ENCODE assay signal across 34 cellular contexts in the genomic region with DNA sequence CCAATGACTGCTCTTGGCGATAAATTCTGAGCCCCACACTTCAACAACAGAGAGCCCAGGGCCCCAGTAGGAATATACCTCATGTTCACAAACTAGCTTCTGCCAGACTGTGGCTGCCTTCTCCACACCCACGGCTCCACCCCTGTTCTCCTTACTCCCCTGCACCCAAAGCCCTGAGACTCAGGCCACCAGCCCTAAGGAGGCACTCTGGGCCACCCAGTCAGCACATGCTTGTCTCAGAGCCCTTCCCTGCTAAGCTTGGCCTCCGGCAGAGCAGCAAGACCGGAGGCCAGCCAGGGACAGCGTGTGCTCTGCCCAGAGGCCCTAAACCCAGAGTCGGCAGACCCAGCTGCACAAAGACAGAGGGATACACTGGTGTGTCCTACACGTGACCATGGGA. TPM values are rescaled to one million over a fixed set of nuclear protein-coding genes. Genes with fewer than 3 reads are reported as not detected.
"Had no signal": no experiment of that assay in that cellular context is flagged by ENCODE, and none has a peak within 500 bp of the region (broad histone marks: within the 10 kb centered on the region; RNA-seq: fewer than 3 reads in every experiment).

No MANE protein-coding gene starts in this region.

- H3K9me3 Mint-ChIP-seq: activated CD4-positive, alpha-beta T cell treated with anti-CD3 and anti-CD28 coated beads, Interleukin-2, amount 10 ng/mL, durations not matched to agents 24 days and 14 days; activated CD8-positive, alpha-beta T cell treated with anti-CD3 and anti-CD28 coated beads for 36 hours; activated naive CD8-positive, alpha-beta T cell treated with anti-CD3 and anti-CD28 coated beads for 36 hours; activated T-cell treated with anti-CD3 and anti-CD28 coated beads, Interleukin-2, amount 50 U/mL, for 72 hours; activated T-helper 17 cell treated with anti-CD3 and anti-CD28 coated beads, Interleukin-2, amount 50 U/mL, for 72 hours; T-helper 1 cell treated with Interleukin-12 subunit alpha and Interleukin-12 subunit beta and Interleukin-4 antibody, amounts not matched to agents 30 μg/mL and 1 μg/mL, for 36 hours; T-helper 2 cell treated with Interferon-gamma antibody and Interleukin-4, amounts not matched to agents 5 μg/mL and 100 μg/mL, for 36 hours had no signal

- H3K9me3 ChIP-seq: Peyer's patch, SJSA1, SK-N-SH had no signal

- H3K4me2 ChIP-seq: SK-N-SH had no signal

- ATAC-seq: activated CD8-positive, alpha-beta T cell treated with anti-CD3 and anti-CD28 coated beads for 36 hours; activated T-cell treated with anti-CD3 and anti-CD28 coated beads, Interleukin-2, amount 50 U/mL, for 72 hours; activated T-helper 17 cell treated with anti-CD3 and anti-CD28 coated beads, Interleukin-2, amount 50 U/mL, for 72 hours; PC-3 had no signal

- H3K9ac ChIP-seq: SK-N-SH had no signal

- H3K27ac ChIP-seq: cardiac muscle cell, Peyer's patch, SJSA1 had no signal

- H3K4me3 ChIP-seq: cardiac muscle cell, Peyer's patch, SJSA1 had no signal

- H3K36me3 Mint-ChIP-seq: activated naive CD8-positive, alpha-beta T cell treated with anti-CD3 and anti-CD28 coated beads for 36 hours had no signal

- H3K27me3 Mint-ChIP-seq: activated CD4-positive, alpha-beta T cell treated with anti-CD3 and anti-CD28 coated beads, Interleukin-2, amount 10 ng/mL, durations not matched to agents 24 days and 14 days had no signal

- H3K4me3 Mint-ChIP-seq: activated CD4-positive, alpha-beta T cell treated with anti-CD3 and anti-CD28 coated beads, Interleukin-2, amount 10 ng/mL, durations not matched to agents 24 days and 14 days; activated CD8-positive, alpha-beta T cell treated with anti-CD3 and anti-CD28 coated beads for 36 hours; activated naive CD8-positive, alpha-beta T cell treated with anti-CD3 and anti-CD28 coated beads for 36 hours; activated T-cell treated with anti-CD3 and anti-CD28 coated beads, Interleukin-2, amount 50 U/mL, for 72 hours; activated T-helper 17 cell treated with anti-CD3 and anti-CD28 coated beads, Interleukin-2, amount 50 U/mL, for 72 hours; T-helper 1 cell treated with Interleukin-12 subunit alpha and Interleukin-12 subunit beta and Interleukin-4 antibody, amounts not matched to agents 30 μg/mL and 1 μg/mL, for 36 hours; T-helper 2 cell treated with Interferon-gamma antibody and Interleukin-4, amounts not matched to agents 5 μg/mL and 100 μg/mL, for 36 hours had no signal

- DNase-seq: activated CD4-positive, alpha-beta T cell treated with anti-CD3 and anti-CD28 coated beads, Interleukin-2, amount 10 ng/mL, durations not matched to agents 24 days and 14 days; activated CD4-positive, alpha-beta T cell treated with anti-CD3 and anti-CD28 coated beads, Interleukin-2, amount 50 U/mL, for 4 hours; activated CD8-positive, alpha-beta T cell treated with anti-CD3 and anti-CD28 coated beads for 36 hours; activated effector memory CD4-positive, alpha-beta T cell treated with anti-CD3 and anti-CD28 coated beads, Interleukin-2, amount 50 U/mL, for 16 hours; activated naive CD4-positive, alpha-beta T cell; activated naive CD4-positive, alpha-beta T cell treated with anti-CD3 and anti-CD28 coated beads, Interleukin-2, amount 50 U/mL, for 16 hours; activated naive CD8-positive, alpha-beta T cell treated with anti-CD3 and anti-CD28 coated beads for 36 hours; activated T-cell treated with anti-CD3 and anti-CD28 coated beads, Interleukin-2, amount 50 U/mL, for 1 hour; activated T-cell treated with anti-CD3 and anti-CD28 coated beads, Interleukin-2, amount 50 U/mL, for 72 hours; amniotic stem cell; aorta; KG1; NCI-H1092 treated with DMSO at 0.1 percent for 48 hours; NCI-H1417; NCI-H146; NCI-H187; NCI-H2029 treated with DMSO at 0.1 percent for 48 hours; NCI-H2107; NCI-H2171; NCI-H510A; NCI-H526; NCI-H748 treated with DMSO at 0.1 percent for 48 hours; NK-92 treated with Interleukin-12 subunit alpha and Interleukin-12 subunit beta, amount 100 ng/mL, for 24 hours; PC-3; Peyer's patch; RPMI8226; SHP77 treated with DMSO at 0.1 percent for 48 hours; SK-N-SH had no signal

- H3K4me1 ChIP-seq: Peyer's patch, SJSA1 had no signal

- H3K36me3 ChIP-seq: cardiac muscle cell, Peyer's patch, SJSA1 had no signal

- H3K27me3 ChIP-seq: Peyer's patch, SJSA1 had no signal

- H3K4me1 Mint-ChIP-seq: activated CD4-positive, alpha-beta T cell treated with anti-CD3 and anti-CD28 coated beads, Interleukin-2, amount 10 ng/mL, durations not matched to agents 24 days and 14 days; activated naive CD8-positive, alpha-beta T cell treated with anti-CD3 and anti-CD28 coated beads for 36 hours; activated T-helper 17 cell treated with anti-CD3 and anti-CD28 coated beads, Interleukin-2, amount 50 U/mL, for 72 hours had no signal

- H3K27ac Mint-ChIP-seq: activated CD4-positive, alpha-beta T cell treated with anti-CD3 and anti-CD28 coated beads, Interleukin-2, amount 10 ng/mL, durations not matched to agents 24 days and 14 days; activated CD8-positive, alpha-beta T cell treated with anti-CD3 and anti-CD28 coated beads for 36 hours; activated naive CD8-positive, alpha-beta T cell treated with anti-CD3 and anti-CD28 coated beads for 36 hours; activated T-cell treated with anti-CD3 and anti-CD28 coated beads, Interleukin-2, amount 50 U/mL, for 72 hours; activated T-helper 17 cell treated with anti-CD3 and anti-CD28 coated beads, Interleukin-2, amount 50 U/mL, for 72 hours; T-helper 1 cell treated with Interleukin-12 subunit alpha and Interleukin-12 subunit beta and Interleukin-4 antibody, amounts not matched to agents 30 μg/mL and 1 μg/mL, for 36 hours; T-helper 2 cell treated with Interferon-gamma antibody and Interleukin-4, amounts not matched to agents 5 μg/mL and 100 μg/mL, for 36 hours had no signal

RNA-seq across cellular contexts. Expression of a gene that starts 27.9 kb away (rescaled TPM):
- total RNA-seq: activated CD4-positive, alpha-beta T cell treated with anti-CD3 and anti-CD28 coated beads, Interleukin-2, amount 10 ng/mL, durations not matched to agents 24 days and 14 days; activated CD8-positive, alpha-beta T cell treated with anti-CD3 and anti-CD28 coated beads for 36 hours; activated naive CD8-positive, alpha-beta T cell treated with anti-CD3 and anti-CD28 coated beads for 36 hours; activated T-cell treated with anti-CD3 and anti-CD28 coated beads, Interleukin-2, amount 50 U/mL, for 72 hours; activated T-helper 17 cell treated with anti-CD3 and anti-CD28 coated beads, Interleukin-2, amount 50 U/mL, for 72 hours; aorta; cardiac muscle cell; LHCN-M2; PC-3; Peyer's patch; SJSA1 had no signal
- polyA plus RNA-seq: aorta, cardiac muscle cell, SK-N-SH had no signal
